23 cellular contexts compared by ENCODE assay signal in genomic region chr21:34824314-34824713, GRCh38.
DNase-seq lines count a peak whose midpoint lies in the region; ATAC-seq, FAIRE-seq and TF ChIP-seq lines count a peak whose summit lies in the region.
"Had no signal": no experiment of that assay in that cellular context is flagged by ENCODE, and none has a peak within 500 bp of the region (broad histone marks: within the 10 kb centered on the region; RNA-seq: fewer than 3 reads in every experiment).

No MANE protein-coding gene starts in this region.

- H3K79me2 ChIP-seq in mammary epithelial cell (ENCODE audit: insufficient read depth, low read length): peaks cover 88% of the 10 kb centered on the region
- H3K79me2 ChIP-seq in OCI-LY7 (ENCODE audit: insufficient read depth, low read depth, low read length): no peaks in the 10 kb centered on the region

- H3K9me2 ChIP-seq in OCI-LY7 (ENCODE audit: insufficient read depth, low read length): no peaks in the 10 kb centered on the region

- H3K4me1 Mint-ChIP-seq in MCF 10A (ENCODE audit: insufficient read depth, unreplicated experiment): peaks cover 10% of the 10 kb centered on the region
- peaks cover 24% of the 10 kb centered on the region for H3K4me1 Mint-ChIP-seq in activated T-helper 17 cell treated with anti-CD3 and anti-CD28 coated beads, Interleukin-2, amount 50 U/mL, for 72 hours

- CTCF ChIA-PET in MCF 10A (lab: Yijun Ruan, JAX) (no interaction called here), mammary epithelial cell (lab: Charles Lee; ENCODE audit: low non-redundant PET) (no interaction called here), OCI-LY7 (lab: Charles Lee; ENCODE audit: unreplicated experiment) (no interaction called here)

- ATAC-seq in activated T-helper 17 cell treated with anti-CD3 and anti-CD28 coated beads, Interleukin-2, amount 50 U/mL, for 72 hours (replicated peaks): no peak
- no peak for ATAC-seq in HG03280 (IDR thresholded peaks at IDR 0.05; ENCODE audit: unreplicated experiment)
- ATAC-seq: K562 had no signal

- intact Hi-C loops in MCF 10A (cut with micrococcal nuclease): no loop called here
- intact Hi-C loops in mammary epithelial cell (cut with micrococcal nuclease): no loop called here
- intact Hi-C loops in OCI-LY7 (cut with micrococcal nuclease; ENCODE audit: unreplicated experiment): no loop called here

- WGBS in mammary epithelial cell (ENCODE audit: low coverage, missing lambda C conversion rate): 93% methylated on average over 1 of the region's 1 CpG

- TF ChIP-seq CTCF in MCF 10A (IDR thresholded peaks at IDR 0.05; ENCODE audit: unreplicated experiment) (no peak), mammary epithelial cell (conservative IDR thresholded peaks at IDR 0.05 in 1 of 2, IDR thresholded peaks at IDR 0.05 in 1 of 2; ENCODE audit: extremely low read depth in 1 of 2, insufficient read depth in 1 of 2, low read depth in 1 of 2, low read length in 2 of 2) (no peak), D721Med (IDR thresholded peaks at IDR 0.05; ENCODE audit: insufficient read depth, missing control alignments) (no peak), OCI-LY7 (conservative IDR thresholded peaks at IDR 0.05; ENCODE audit: low read length) (no peak)

- H3K27me3 ChIP-seq in mammary epithelial cell (ENCODE audit: insufficient read depth, low read length): no peaks in the 10 kb centered on the region
- H3K27me3 ChIP-seq in mucosa of stomach (ENCODE audit: control insufficient read depth, insufficient read depth, low read length): no peaks in the 10 kb centered on the region
- H3K27me3 ChIP-seq: adrenal gland, colonic mucosa had no signal

- H3K4me2 ChIP-seq in mammary epithelial cell (ENCODE audit: insufficient read depth, low read depth, low read length) (no peak overlapping the region), OCI-LY7 (ENCODE audit: low read length) (no peak overlapping the region)

- H3K4me3 ChIP-seq in mammary epithelial cell (replicated peaks in 1 of 3; ENCODE audit: insufficient read depth in 1 of 3, low read depth in 2 of 3, low read length in 3 of 3) (no peak overlapping the region), mucosa of stomach (ENCODE audit: low read length) (peak overlapping the region; percentile 9), OCI-LY7 (ENCODE audit: low read depth, low read length, poor library complexity, severe bottlenecking) (no peak overlapping the region)
- H3K4me3 ChIP-seq: adrenal gland, colonic mucosa, esophagus muscularis mucosa, K562, prostate gland had no signal

- H3K4me3 Mint-ChIP-seq in MCF 10A (ENCODE audit: unreplicated experiment): no peak overlapping the region
- H3K4me3 Mint-ChIP-seq in activated T-helper 17 cell treated with anti-CD3 and anti-CD28 coated beads, Interleukin-2, amount 50 U/mL, for 72 hours: no peak overlapping the region

- POLR2A ChIA-PET in MCF 10A (lab: Yijun Ruan, JAX): interaction anchor here (1.1 to 1.4 kb wide), 3 partner anchors 9 to 12 kb away, joined by 3 to 5 read pairs (median 3); no protein-coding TSS in a partner anchor
- POLR2A ChIA-PET in OCI-LY7 (lab: Charles Lee): no interaction called here

- dilution Hi-C loops in mammary epithelial cell (cut with HindIII; ENCODE audit: low sequenced_read_pairs): no loop called here

- H3K36me3 ChIP-seq in mammary epithelial cell (ENCODE audit: insufficient read depth, low read length) (peaks cover 75% of the 10 kb centered on the region), mucosa of stomach (ENCODE audit: control insufficient read depth, insufficient read depth, low read length) (peaks cover 8% of the 10 kb centered on the region), OCI-LY7 (ENCODE audit: insufficient read depth, low read length) (peaks cover 74% of the 10 kb centered on the region)
- H3K36me3 ChIP-seq: adrenal gland, colonic mucosa, esophagus muscularis mucosa, prostate gland had no signal

- no peak overlapping the region for H2AFZ ChIP-seq in mammary epithelial cell (ENCODE audit: low read depth, low read length)
- no peak overlapping the region for H2AFZ ChIP-seq in OCI-LY7 (ENCODE audit: low read length)

- in situ Hi-C loops in mammary epithelial cell (cut with MboI; ENCODE audit: low sequenced_read_pairs in 2 of 2): no loop called here

- BruUV-seq in MCF 10A (replicated peaks; lab: Mats Ljungman, UMichigan) (no TSS peak), mammary epithelial cell (replicated peaks; lab: Mats Ljungman, UMichigan) (no TSS peak), OCI-LY7 (replicated peaks; lab: Mats Ljungman, UMichigan) (no TSS peak)

- H3K27ac Mint-ChIP-seq in MCF 10A (ENCODE audit: low read depth, unreplicated experiment): peak overlapping the region; percentile 58
- peak overlapping the region; percentile 55 for H3K27ac Mint-ChIP-seq in activated T-helper 17 cell treated with anti-CD3 and anti-CD28 coated beads, Interleukin-2, amount 50 U/mL, for 72 hours

- H3K27ac ChIP-seq in mammary epithelial cell (ENCODE audit: insufficient read depth, low read depth, low read length) (no peak overlapping the region), OCI-LY7 (ENCODE audit: low read depth, low read length, poor library complexity, severe bottlenecking) (no peak overlapping the region)
- H3K27ac ChIP-seq: adrenal gland, colonic mucosa, esophagus muscularis mucosa, prostate gland had no signal

- FAIRE-seq in D721Med (lab: Jason Lieb, UNC): no peak
- FAIRE-seq: bronchial epithelial cell, GM12892 had no signal

- peaks cover 5% of the 10 kb centered on the region for H3K9me3 Mint-ChIP-seq in MCF 10A (ENCODE audit: unreplicated experiment)
- H3K9me3 Mint-ChIP-seq in activated T-helper 17 cell treated with anti-CD3 and anti-CD28 coated beads, Interleukin-2, amount 50 U/mL, for 72 hours: no peaks in the 10 kb centered on the region

- H3K27me3 Mint-ChIP-seq in MCF 10A (ENCODE audit: insufficient read depth, unreplicated experiment): no peaks in the 10 kb centered on the region
- no peaks in the 10 kb centered on the region for H3K27me3 Mint-ChIP-seq in activated T-helper 17 cell treated with anti-CD3 and anti-CD28 coated beads, Interleukin-2, amount 50 U/mL, for 72 hours

- H3K4me1 ChIP-seq in mammary epithelial cell (ENCODE audit: insufficient read depth, low read length) (peaks cover 22% of the 10 kb centered on the region), mucosa of stomach (ENCODE audit: control insufficient read depth, insufficient read depth, low read length) (peaks cover 39% of the 10 kb centered on the region), OCI-LY7 (ENCODE audit: insufficient read depth, low read length, poor library complexity, severe bottlenecking) (no peaks in the 10 kb centered on the region)
- H3K4me1 ChIP-seq: esophagus muscularis mucosa, prostate gland had no signal

- H3K9me3 ChIP-seq in mammary epithelial cell (replicated peaks; ENCODE audit: insufficient read depth, low read length) (no peaks in the 10 kb centered on the region), mucosa of stomach (ENCODE audit: control insufficient read depth, low read length) (no peaks in the 10 kb centered on the region), OCI-LY7 (ENCODE audit: low read length) (0 out of 2 replicates have a peak, but pooled peaks cover 5% of the 10 kb centered on the region)
- H3K9me3 ChIP-seq: adrenal gland, colonic mucosa, esophagus muscularis mucosa, prostate gland had no signal

- H3K36me3 Mint-ChIP-seq in MCF 10A (ENCODE audit: insufficient read depth, unreplicated experiment): peaks cover 78% of the 10 kb centered on the region
- H3K36me3 Mint-ChIP-seq in activated T-helper 17 cell treated with anti-CD3 and anti-CD28 coated beads, Interleukin-2, amount 50 U/mL, for 72 hours (ENCODE audit: low read depth): peaks cover 100% of the 10 kb centered on the region

- DNase-seq in MCF 10A (ENCODE audit: unreplicated experiment) (no peak), mammary epithelial cell (no peak), superior temporal gyrus (ENCODE audit: extremely low spot score) (no peak), D721Med (ENCODE audit: insufficient read length, low spot score) (no peak), OCI-LY7 (ENCODE audit: low spot score) (no peak)
- DNase-seq: ACHN; activated CD4-positive, alpha-beta T cell treated with anti-CD3 and anti-CD28 coated beads, Interleukin-2, amount 50 U/mL, for 4 hours; activated effector memory CD4-positive, alpha-beta T cell treated with Interleukin-2 at 50 U/mL for 16 hours; adrenal gland; effector memory CD4-positive, alpha-beta T cell; islet precursor cell; NCI-H1436; NCI-H446 treated with DMSO at 0.1 percent for 48 hours; stimulated activated CD8-positive, alpha-beta memory T cell treated with anti-CD3 and anti-CD28 coated beads, Interleukin-4, amount 100 ng/mL, for 48 hours had no signal

- H4K20me1 ChIP-seq in mammary epithelial cell (ENCODE audit: insufficient read depth, low read length) (no peaks in the 10 kb centered on the region), OCI-LY7 (ENCODE audit: insufficient read depth, low read length) (no peaks in the 10 kb centered on the region)

- H3K9ac ChIP-seq in mammary epithelial cell (ENCODE audit: insufficient read depth, low read length): no peak overlapping the region
- no peak overlapping the region for H3K9ac ChIP-seq in mucosa of stomach (ENCODE audit: low read length)
